Comparison of ENCODE assay signal across 25 cellular contexts in genomic region chr6:3735029-3735605, GRCh38. TPM values are rescaled to one million over a fixed set of nuclear protein-coding genes. Genes with fewer than 3 reads are reported as not detected.
DNase-seq lines count a peak whose midpoint lies in the region; ATAC-seq, FAIRE-seq and TF ChIP-seq lines count a peak whose summit lies in the region.
"Had no signal": no experiment of that assay in that cellular context is flagged by ENCODE, and none has a peak within 500 bp of the region (broad histone marks: within the 10 kb centered on the region; RNA-seq: fewer than 3 reads in every experiment).

No MANE protein-coding gene starts in this region.

- no peak for TF ChIP-seq POLR2A in K562 (conservative IDR thresholded peaks at IDR 0.05)

- peaks cover 19% of the 10 kb centered on the region for H3K27me3 Mint-ChIP-seq in stimulated activated naive CD8-positive, alpha-beta T cell treated with anti-CD3 and anti-CD28 coated beads, Interleukin-15, Interleukin-2, amounts not matched to agents 100 ng/mL and 50 ng/mL, for 24 hours
- no peaks in the 10 kb centered on the region for H3K27me3 Mint-ChIP-seq in neural crest cell (ENCODE audit: low read depth)
- peaks cover 5% of the 10 kb centered on the region for H3K27me3 Mint-ChIP-seq in neural progenitor cell (ENCODE audit: insufficient read depth, low read depth)

- H3K27me3 ChIP-seq in K562 (ENCODE audit: control insufficient read depth in 2 of 2, insufficient read depth in 2 of 2, low read length in 2 of 2) (peaks cover 45 to 78% of the 10 kb centered on the region in 2 experiments), neural progenitor cell (no peaks in the 10 kb centered on the region)
- H3K27me3 ChIP-seq: BLaER1 treated with 17β-estradiol and CSF1 and Interleukin-3, amounts not matched to agents 10 nM and 100 nM had no signal

- intact Hi-C loops in K562 (cut with micrococcal nuclease): no loop called here

- H3F3A ChIP-seq in neural progenitor cell (ENCODE audit: low read depth): no peaks in the 10 kb centered on the region

- H3K27ac Mint-ChIP-seq in stimulated activated naive CD8-positive, alpha-beta T cell treated with anti-CD3 and anti-CD28 coated beads, Interleukin-15, Interleukin-2, amounts not matched to agents 100 ng/mL and 50 ng/mL, for 24 hours: peak overlapping the region; percentile 29
- H3K27ac Mint-ChIP-seq in neural crest cell (ENCODE audit: unreplicated experiment) (peak overlapping the region; percentile 46), neural progenitor cell (no peak overlapping the region)
- H3K27ac Mint-ChIP-seq: CD4-positive, alpha-beta T cell; CD8-positive, alpha-beta memory T cell; GM23338; H9 had no signal

- no peak overlapping the region for H3K4me2 ChIP-seq in K562 (ENCODE audit: insufficient read depth, low read length)
- no peak overlapping the region for H3K4me2 ChIP-seq in neural progenitor cell
- H3K4me2 ChIP-seq: A549, GM23338 had no signal

- H3K4me1 ChIP-seq in K562 (replicated peaks in 1 of 2; ENCODE audit: control insufficient read depth in 2 of 2, insufficient read depth in 2 of 2, low read length in 2 of 2) (peaks cover 0 to 9% of the 10 kb centered on the region in 2 experiments; a peak in 1 of 5 replicates), neural progenitor cell (no peaks in the 10 kb centered on the region)
- H3K4me1 ChIP-seq: A549, BE2C had no signal

- no TSS peak for BruUV-seq in K562 (replicated peaks; lab: Mats Ljungman, UMichigan)

- H3K4me3 ChIP-seq in K562 (no peak overlapping the region), neural progenitor cell (no peak overlapping the region)
- H3K4me3 ChIP-seq: A549; BLaER1 treated with 17β-estradiol and CSF1 and Interleukin-3, amounts not matched to agents 10 nM and 100 nM; GM12878; GM23338 had no signal

- no peaks in the 10 kb centered on the region for H3K36me3 ChIP-seq in K562 (ENCODE audit: control insufficient read depth, insufficient read depth, low read length)
- H3K36me3 ChIP-seq in neural progenitor cell: no peaks in the 10 kb centered on the region
- H3K36me3 ChIP-seq: BE2C had no signal

- H3K9me3 ChIP-seq in K562 (replicated peaks; ENCODE audit: control insufficient read depth, insufficient read depth, low read depth, low read length) (no peaks in the 10 kb centered on the region), neural progenitor cell (ENCODE audit: low read depth) (peaks cover 4% of the 10 kb centered on the region)

- TF ChIP-seq CTCF in K562 (IDR thresholded peaks at IDR 0.05 in 2 of 3, conservative IDR thresholded peaks at IDR 0.05 in 1 of 3; ENCODE audit: insufficient read depth in 2 of 3, low read depth in 1 of 3, low read length in 3 of 3) (no peak), neural crest cell (conservative IDR thresholded peaks at IDR 0.05) (no peak), neural progenitor cell (IDR thresholded peaks at IDR 0.05) (no peak)

- no peaks in the 10 kb centered on the region for H3K9me1 ChIP-seq in K562 (ENCODE audit: control insufficient read depth, insufficient read depth, low read length)

- H3K36me3 Mint-ChIP-seq in stimulated activated naive CD8-positive, alpha-beta T cell treated with anti-CD3 and anti-CD28 coated beads, Interleukin-15, Interleukin-2, amounts not matched to agents 100 ng/mL and 50 ng/mL, for 24 hours (ENCODE audit: low read depth): no peaks in the 10 kb centered on the region
- peaks cover 21% of the 10 kb centered on the region for H3K36me3 Mint-ChIP-seq in neural crest cell (ENCODE audit: low read depth)
- H3K36me3 Mint-ChIP-seq in neural progenitor cell: peaks cover 34% of the 10 kb centered on the region
- H3K36me3 Mint-ChIP-seq: CD14-positive monocyte; CD8-positive, alpha-beta memory T cell had no signal

- H3K9me3 Mint-ChIP-seq in stimulated activated naive CD8-positive, alpha-beta T cell treated with anti-CD3 and anti-CD28 coated beads, Interleukin-15, Interleukin-2, amounts not matched to agents 100 ng/mL and 50 ng/mL, for 24 hours: no peaks in the 10 kb centered on the region
- H3K9me3 Mint-ChIP-seq in neural crest cell (no peaks in the 10 kb centered on the region), neural progenitor cell (peaks cover 14% of the 10 kb centered on the region)
- H3K9me3 Mint-ChIP-seq: CD4-positive, alpha-beta T cell; CD8-positive, alpha-beta memory T cell had no signal

- H3K27ac ChIP-seq in K562 (ENCODE audit: extremely low read depth, low read depth, low read length): no peak overlapping the region
- H3K27ac ChIP-seq in neural progenitor cell: no peak overlapping the region
- H3K27ac ChIP-seq: A549; BLaER1 treated with 17β-estradiol and CSF1 and Interleukin-3, amounts not matched to agents 10 nM and 100 nM had no signal

- in situ Hi-C loops in K562 (cut with MboI): no loop called here

- WGBS in K562 (ENCODE audit: insufficient coverage, low coverage, missing lambda C conversion rate): 0% methylated on average over 5 of the region's 5 CpGs

- no peak for FAIRE-seq in K562 (lab: Jason Lieb, UNC)
- FAIRE-seq: A549, D721Med, GM12878, GM19239 had no signal

- H3K9ac ChIP-seq in K562 (ENCODE audit: insufficient read depth in 1 of 2, low read depth in 2 of 2, low read length in 2 of 2): no peak overlapping the region
- H3K9ac ChIP-seq in neural progenitor cell: no peak overlapping the region
- H3K9ac ChIP-seq: BLaER1 treated with 17β-estradiol and CSF1 and Interleukin-3, amounts not matched to agents 10 nM and 100 nM had no signal

- no peak overlapping the region for H3K4me3 Mint-ChIP-seq in stimulated activated naive CD8-positive, alpha-beta T cell treated with anti-CD3 and anti-CD28 coated beads, Interleukin-15, Interleukin-2, amounts not matched to agents 100 ng/mL and 50 ng/mL, for 24 hours
- no peak overlapping the region for H3K4me3 Mint-ChIP-seq in neural crest cell
- H3K4me3 Mint-ChIP-seq in neural progenitor cell: no peak overlapping the region
- H3K4me3 Mint-ChIP-seq: CD14-positive monocyte; CD4-positive, alpha-beta T cell; CD8-positive, alpha-beta memory T cell; GM23338; H9 had no signal

- no peak for TF ChIP-seq RAD21 in K562 (CRISPR knock-in tag; conservative IDR thresholded peaks at IDR 0.05 in 1 of 2, IDR thresholded peaks at IDR 0.05 in 1 of 2)

- no peak for ATAC-seq in stimulated activated naive CD8-positive, alpha-beta T cell treated with anti-CD3 and anti-CD28 coated beads, Interleukin-15, Interleukin-2, amounts not matched to agents 100 U/mL and 50 U/mL, for 24 hours
- no peak for ATAC-seq in K562
- ATAC-seq in HG03432 (IDR thresholded peaks at IDR 0.05; ENCODE audit: unreplicated experiment): no peak
- ATAC-seq: A549, GM12878, GM23338 had no signal

- DNase-seq in stimulated activated naive CD8-positive, alpha-beta T cell treated with anti-CD3 and anti-CD28 coated beads, Interleukin-15, Interleukin-2, amounts not matched to agents 100 U/mL and 50 U/mL, for 24 hours: no peak
- DNase-seq in K562 (ENCODE audit: extremely low read depth in 1 of 4, low spot score in 3 of 4) (no peak), neural crest cell (ENCODE audit: low read depth, low spot score) (no peak), NCI-H1092 treated with DMSO at 0.1 percent for 48 hours (lab: John Stamatoyannopoulos, UW) (no peak), neural progenitor cell (ENCODE audit: low spot score) (no peak)
- DNase-seq: 8988T; ACHN; AML-193; BE2C; CD4-positive, alpha-beta T cell; CD8-positive, alpha-beta memory T cell; DMS 273 treated with DMSO at 0.1 percent for 48 hours; DMS79; EL; GDM1; H9 had no signal

- no peaks in the 10 kb centered on the region for H3K4me1 Mint-ChIP-seq in stimulated activated naive CD8-positive, alpha-beta T cell treated with anti-CD3 and anti-CD28 coated beads, Interleukin-15, Interleukin-2, amounts not matched to agents 100 ng/mL and 50 ng/mL, for 24 hours (ENCODE audit: low read depth)
- H3K4me1 Mint-ChIP-seq in neural crest cell (peaks cover 8% of the 10 kb centered on the region), neural progenitor cell (peaks cover 15% of the 10 kb centered on the region)

- peaks cover 8% of the 10 kb centered on the region for H4K20me1 ChIP-seq in K562 (replicated peaks; ENCODE audit: control insufficient read depth, insufficient read depth, low read length)
- no peaks in the 10 kb centered on the region for H4K20me1 ChIP-seq in neural progenitor cell (ENCODE audit: low read depth)

- CTCF ChIA-PET in K562 (lab: Yijun Ruan, JAX; ENCODE audit: low intra/inter-chr PET ratio): no interaction called here

- POLR2A ChIA-PET in K562 (lab: Yijun Ruan, JAX): interaction anchor here (1.1 to 1.7 kb wide), 3 partner anchors 10 to 455 kb away, joined by 3 to 4 read pairs (median 4); no protein-coding TSS in a partner anchor

- no peaks in the 10 kb centered on the region for H3K79me2 ChIP-seq in K562 (ENCODE audit: control insufficient read depth, insufficient read depth, low read length)
- H3K79me2 ChIP-seq in neural progenitor cell (ENCODE audit: low read depth): no peaks in the 10 kb centered on the region

- no peak for TF ChIP-seq EP300 in K562 (IDR thresholded peaks at IDR 0.05; ENCODE audit: low read length)

- H2AFZ ChIP-seq in K562 (ENCODE audit: low read depth, low read length) (no peak overlapping the region), neural progenitor cell (replicated peaks) (no peak overlapping the region)
- H2AFZ ChIP-seq: GM23338 had no signal

TF ChIP-seq in K562, 482 proteins besides CTCF, POLR2A, EP300 and RAD21 (continues in another document):
- TF ChIP-seq SMARCB1 (IDR thresholded peaks at IDR 0.05; ENCODE audit: insufficient read length, low read depth) (no peak), RBM14 (IDR thresholded peaks at IDR 0.05; ENCODE audit: borderline replicate concordance, insufficient read depth, low read depth, low read length) (no peak), PYGO2 (tag; IDR thresholded peaks at IDR 0.05) (no peak)

RNA-seq across cellular contexts. Expression of gene PXDC1, which starts 16.4 kb away (rescaled TPM):
- not detected in 2 replicates for total RNA-seq in K562 (2011; cell fraction: chromatin; rRNA removed; ENCODE audit: low replicate concordance)
- 0.17 TPM in 1 of 2 replicates, not detected in the other for total RNA-seq in K562 (2011; cell fraction: nucleolus; rRNA removed)
- total RNA-seq in K562 (2011; cell fraction: nucleoplasm; rRNA removed): not detected in 2 replicates
- total RNA-seq in K562 (2014; rRNA removed) (0.08 TPM in 1 of 2 replicates, not detected in the other), K562 (2014; rRNA removed; fragmentation: Illumina TruSeq; extraction: Trizol) (not detected in 2 replicates), K562 (2015; rRNA removed; fragmentation: Illumina TruSeq; extraction: Trizol) (0.11 TPM in 1 of 2 replicates, not detected in the other), K562 (2021) (0.20 and 0.33 TPM in 2 replicates), neural crest cell (4.8 and 5.4 TPM in 2 replicates), neural progenitor cell (ENCODE audit: low replicate concordance) (1.5 and 2.0 TPM in 2 replicates)
- polyA plus RNA-seq in K562 (2011; rRNA removed) (0.08 and 0.22 TPM in 2 replicates), K562 (2014; fragmentation: Illumina TruSeq; extraction: Trizol) (0.08 and 0.10 TPM in 2 replicates), K562 (2014; fragmentation: Nextera tagmentation; extraction: Ambion mirVana) (not detected), K562 (2014; rRNA removed) (0.09 and 0.12 TPM in 2 replicates)
- polyA plus RNA-seq in K562 (2011; cell fraction: cytosol; rRNA removed): 0.24 TPM in 1 of 2 replicates, not detected in the other
- 0.31 TPM in 1 of 2 replicates, not detected in the other for polyA plus RNA-seq in K562 (2011; cell fraction: nucleus; rRNA removed)
- polyA plus RNA-seq in K562 (2012): 0.12 and 0.47 TPM in 2 replicates
- polyA minus RNA-seq in K562 (2011; rRNA and poly(A)+ RNA removed): not detected in 2 replicates
- not detected in 2 replicates for polyA minus RNA-seq in K562 (2011; cell fraction: cytosol; rRNA and poly(A)+ RNA removed)
- polyA minus RNA-seq in K562 (2011; cell fraction: nucleus; rRNA and poly(A)+ RNA removed): 0.27 TPM in 1 of 2 replicates, not detected in the other
- polyA plus RNA-seq: CD8-positive, alpha-beta memory T cell had no signal
